In the genomic region with DNA sequence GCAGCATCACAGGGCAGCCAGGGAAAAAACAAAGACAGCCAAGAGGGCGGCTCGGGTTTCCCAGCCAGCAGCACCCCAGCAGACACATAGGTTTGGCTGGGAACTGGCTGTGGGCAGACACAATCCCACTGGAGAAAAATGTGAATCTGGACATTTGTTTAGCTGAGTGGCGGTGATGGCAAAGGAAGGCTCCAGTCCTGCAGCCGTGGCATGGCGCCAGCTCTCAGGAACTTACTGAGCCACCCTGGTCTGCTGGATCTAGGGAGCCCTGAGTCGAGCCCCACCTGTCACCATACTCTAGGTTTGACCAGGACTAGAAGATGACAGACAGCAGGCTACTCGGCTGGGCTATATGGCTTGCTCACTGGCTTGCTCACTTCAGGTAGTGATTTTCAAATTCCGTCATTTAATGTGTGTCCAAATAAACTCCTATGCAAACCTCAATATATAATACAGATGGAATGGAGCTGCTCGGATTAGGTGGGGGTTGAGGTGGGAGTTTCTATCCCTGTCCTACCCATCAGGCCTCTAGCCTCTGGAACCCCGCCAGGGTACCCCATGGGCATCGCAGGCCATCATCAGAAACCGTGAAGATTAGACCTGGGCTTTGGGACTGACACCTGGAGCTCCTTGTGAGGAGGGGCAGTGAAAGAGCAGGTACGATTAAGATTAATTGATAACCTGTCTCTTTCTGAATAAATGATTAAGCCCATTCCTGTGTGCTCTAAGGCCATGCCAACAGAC, we compare ENCODE assay signal across 17 cellular contexts. TPM values are rescaled to one million over a fixed set of nuclear protein-coding genes. Genes with fewer than 3 reads are reported as not detected.
DNase-seq lines count a peak whose midpoint lies in the region; ATAC-seq, FAIRE-seq and TF ChIP-seq lines count a peak whose summit lies in the region.
"Had no signal": no experiment of that assay in that cellular context is flagged by ENCODE, and none has a peak within 500 bp of the region (broad histone marks: within the 10 kb centered on the region; RNA-seq: fewer than 3 reads in every experiment).

No MANE protein-coding gene starts in this region.

- peak; percentile 69; the same call in 2 of the 3 replicates for ATAC-seq in GM23338
- ATAC-seq in lower lobe of right lung: peak in 1 of 2 donors; percentile 11
- ATAC-seq in mucosa of descending colon: no peak
- ATAC-seq: activated CD8-positive, alpha-beta T cell treated with anti-CD3 and anti-CD28 coated beads for 36 hours; activated T-cell treated with anti-CD3 and anti-CD28 coated beads, Interleukin-2, amount 50 U/mL, for 72 hours; heart left ventricle had no signal

- TF ChIP-seq CTCF in BE2C (IDR thresholded peaks at IDR 0.05; ENCODE audit: low read depth, low read length): no peak
- TF ChIP-seq CTCF in GM23338 (conservative IDR thresholded peaks at IDR 0.05; ENCODE audit: low read depth in 2 of 2): no peak
- TF ChIP-seq CTCF in astrocyte (IDR thresholded peaks at IDR 0.05; ENCODE audit: insufficient read depth, low read depth, low read length): no peak
- TF ChIP-seq CTCF in lower lobe of right lung (IDR thresholded peaks at IDR 0.05): no peak
- TF ChIP-seq CTCF in mucosa of descending colon (IDR thresholded peaks at IDR 0.05): no peak
- no peak for TF ChIP-seq CTCF in spleen (IDR thresholded peaks at IDR 0.05 in 8 of 11, conservative IDR thresholded peaks at IDR 0.05 in 3 of 11)

- no peaks in the 10 kb centered on the region for H3K36me3 Mint-ChIP-seq in GM23338 (ENCODE audit: low read depth)
- H3K36me3 Mint-ChIP-seq in astrocyte (ENCODE audit: low read depth, unreplicated experiment): peaks cover 2% of the 10 kb centered on the region
- H3K36me3 Mint-ChIP-seq in activated naive CD4-positive, alpha-beta T cell treated with anti-CD3 and anti-CD28 coated beads, Interleukin-2, amount 10 ng/mL, durations not matched to agents 7 days and 5 days: no peaks in the 10 kb centered on the region
- H3K36me3 Mint-ChIP-seq: activated naive CD8-positive, alpha-beta T cell treated with anti-CD3 and anti-CD28 coated beads, Interleukin-2, amount 10 ng/mL, durations not matched to agents 7 days and 5 days had no signal

- no peaks in the 10 kb centered on the region for H3K4me1 ChIP-seq in BE2C
- H3K4me1 ChIP-seq in GM23338 (ENCODE audit: insufficient read depth): peaks cover 7% of the 10 kb centered on the region; the same call in 1 of the 2 replicates
- H3K4me1 ChIP-seq in astrocyte (ENCODE audit: insufficient read depth, low read length): peaks cover 6% of the 10 kb centered on the region
- H3K4me1 ChIP-seq in lower lobe of right lung: peaks cover 80% of the 10 kb centered on the region
- H3K4me1 ChIP-seq in mucosa of descending colon (ENCODE audit: low read depth): no peaks in the 10 kb centered on the region
- H3K4me1 ChIP-seq in spleen: peaks cover 0 to 15% (median 5%) of the 10 kb centered on the region in 6 donors
- H3K4me1 ChIP-seq: breast epithelium had no signal

- no peak overlapping the region for H3K4me3 ChIP-seq in BE2C (ENCODE audit: low read depth, low read length)
- no peak overlapping the region for H3K4me3 ChIP-seq in GM23338
- H3K4me3 ChIP-seq in astrocyte (ENCODE audit: insufficient read depth, low read depth, low read length): no peak overlapping the region
- no peak overlapping the region for H3K4me3 ChIP-seq in lower lobe of right lung
- no peak overlapping the region for H3K4me3 ChIP-seq in mucosa of descending colon
- no peak overlapping the region for H3K4me3 ChIP-seq in spleen
- H3K4me3 ChIP-seq: breast epithelium, heart left ventricle, MG63 had no signal

- no peaks in the 10 kb centered on the region for H3F3A ChIP-seq in GM23338 (replicated peaks; ENCODE audit: low read depth)

- H3K27me3 Mint-ChIP-seq in GM23338 (ENCODE audit: insufficient read depth, low read depth, poor library complexity) (peaks cover 1% of the 10 kb centered on the region), astrocyte (ENCODE audit: low read depth, unreplicated experiment) (peaks cover 9% of the 10 kb centered on the region)
- peaks cover 8% of the 10 kb centered on the region for H3K27me3 Mint-ChIP-seq in activated naive CD4-positive, alpha-beta T cell treated with anti-CD3 and anti-CD28 coated beads, Interleukin-2, amount 10 ng/mL, durations not matched to agents 7 days and 5 days
- H3K27me3 Mint-ChIP-seq: activated CD8-positive, alpha-beta T cell treated with anti-CD3 and anti-CD28 coated beads for 36 hours had no signal

- H3K36me3 ChIP-seq in BE2C (no peaks in the 10 kb centered on the region), GM23338 (ENCODE audit: insufficient read depth) (no peaks in the 10 kb centered on the region), astrocyte (ENCODE audit: insufficient read depth, low read length) (no peaks in the 10 kb centered on the region), lower lobe of right lung (no peaks in the 10 kb centered on the region), mucosa of descending colon (ENCODE audit: low read depth) (no peaks in the 10 kb centered on the region), spleen (no peaks in the 10 kb centered on the region)
- H3K36me3 ChIP-seq: breast epithelium, heart left ventricle, MG63 had no signal

- H3K27ac Mint-ChIP-seq in GM23338 (no peak overlapping the region), astrocyte (ENCODE audit: unreplicated experiment) (peak overlapping the region; percentile 12)
- H3K27ac Mint-ChIP-seq in activated naive CD4-positive, alpha-beta T cell treated with anti-CD3 and anti-CD28 coated beads, Interleukin-2, amount 10 ng/mL, durations not matched to agents 7 days and 5 days: no peak overlapping the region
- H3K27ac Mint-ChIP-seq: activated CD8-positive, alpha-beta T cell treated with anti-CD3 and anti-CD28 coated beads for 36 hours; activated naive CD8-positive, alpha-beta T cell treated with anti-CD3 and anti-CD28 coated beads, Interleukin-2, amount 10 ng/mL, durations not matched to agents 7 days and 5 days; activated T-cell treated with anti-CD3 and anti-CD28 coated beads, Interleukin-2, amount 50 U/mL, for 72 hours had no signal

- no peaks in the 10 kb centered on the region for H3K27me3 ChIP-seq in BE2C
- H3K27me3 ChIP-seq in GM23338 (ENCODE audit: insufficient read depth): no peaks in the 10 kb centered on the region
- H3K27me3 ChIP-seq in astrocyte (ENCODE audit: insufficient read depth, low read length): peaks cover 15% of the 10 kb centered on the region
- no peaks in the 10 kb centered on the region for H3K27me3 ChIP-seq in lower lobe of right lung (ENCODE audit: low read depth)
- peaks cover 0 to 5% (median 0%) of the 10 kb centered on the region in 7 donors for H3K27me3 ChIP-seq in spleen (replicated peaks in 1 of 7)
- H3K27me3 ChIP-seq: breast epithelium, heart left ventricle, MG63 had no signal

- 0 out of 2 replicates have a peak, but pooled peaks cover 7% of the 10 kb centered on the region for H3K9me2 ChIP-seq in GM23338 (ENCODE audit: insufficient read depth)

- no peak for TF ChIP-seq POLR2A in spleen (IDR thresholded peaks at IDR 0.05)

- 85 to 88% (median 87%) methylated on average over 13 of the region's 13 CpGs for WGBS in spleen, 5 donors

- DNase-seq in BE2C (peak; percentile 15), GM23338 (ENCODE audit: low spot score) (no peak), astrocyte (ENCODE audit: low read depth) (no peak), lower lobe of right lung (peak; percentile 54), mucosa of descending colon (no peak), spleen (no peak), RPMI8226 (no peak)
- DNase-seq in activated naive CD4-positive, alpha-beta T cell treated with anti-CD3 and anti-CD28 coated beads, Interleukin-2, amount 10 ng/mL, durations not matched to agents 7 days and 5 days: no peak
- DNase-seq: activated CD8-positive, alpha-beta T cell treated with anti-CD3 and anti-CD28 coated beads for 36 hours; activated naive CD8-positive, alpha-beta T cell treated with anti-CD3 and anti-CD28 coated beads, Interleukin-2, amount 10 ng/mL, durations not matched to agents 7 days and 5 days; activated T-cell treated with anti-CD3 and anti-CD28 coated beads, Interleukin-2, amount 50 U/mL, for 72 hours; effector CD4-positive, alpha-beta T cell; MG63 had no signal

- H3K79me2 ChIP-seq in GM23338 (replicated peaks; ENCODE audit: insufficient read depth) (no peaks in the 10 kb centered on the region), astrocyte (ENCODE audit: insufficient read depth, low read length) (no peaks in the 10 kb centered on the region)

- FAIRE-seq in astrocyte (lab: Jason Lieb, UNC): no peak
- FAIRE-seq: G401.6, keratinocyte had no signal

- H3K4me2 ChIP-seq in GM23338: no peak overlapping the region
- H3K4me2 ChIP-seq in astrocyte (ENCODE audit: low read length): no peak overlapping the region

- H3K9me3 ChIP-seq in BE2C: no peaks in the 10 kb centered on the region
- H3K9me3 ChIP-seq in astrocyte (ENCODE audit: insufficient read depth, low read depth, low read length): no peaks in the 10 kb centered on the region
- no peaks in the 10 kb centered on the region for H3K9me3 ChIP-seq in lower lobe of right lung
- H3K9me3 ChIP-seq in mucosa of descending colon: no peaks in the 10 kb centered on the region
- no peaks in the 10 kb centered on the region for H3K9me3 ChIP-seq in spleen
- H3K9me3 ChIP-seq: breast epithelium, heart left ventricle, MG63 had no signal

- H3K27ac ChIP-seq in GM23338 (ENCODE audit: low read depth): no peak overlapping the region
- H3K27ac ChIP-seq in astrocyte (ENCODE audit: low read depth, low read length): no peak overlapping the region
- H3K27ac ChIP-seq in lower lobe of right lung: no peak overlapping the region
- H3K27ac ChIP-seq in spleen: no peak overlapping the region
- H3K27ac ChIP-seq: breast epithelium had no signal

- H3K4me3 Mint-ChIP-seq in GM23338: no peak overlapping the region
- no peak overlapping the region for H3K4me3 Mint-ChIP-seq in astrocyte (ENCODE audit: unreplicated experiment)
- no peak overlapping the region for H3K4me3 Mint-ChIP-seq in activated naive CD4-positive, alpha-beta T cell treated with anti-CD3 and anti-CD28 coated beads, Interleukin-2, amount 10 ng/mL, durations not matched to agents 7 days and 5 days
- H3K4me3 Mint-ChIP-seq: activated CD8-positive, alpha-beta T cell treated with anti-CD3 and anti-CD28 coated beads for 36 hours; activated naive CD8-positive, alpha-beta T cell treated with anti-CD3 and anti-CD28 coated beads, Interleukin-2, amount 10 ng/mL, durations not matched to agents 7 days and 5 days; activated T-cell treated with anti-CD3 and anti-CD28 coated beads, Interleukin-2, amount 50 U/mL, for 72 hours had no signal

- H4K20me1 ChIP-seq in GM23338 (replicated peaks; ENCODE audit: insufficient read depth) (no peaks in the 10 kb centered on the region), astrocyte (ENCODE audit: insufficient read depth, low read length) (no peaks in the 10 kb centered on the region)

- CTCF ChIA-PET in activated naive CD4-positive, alpha-beta T cell treated with anti-CD3 and anti-CD28 coated beads, Interleukin-2, amount 10 ng/mL, durations not matched to agents 7 days and 5 days (lab: Charles Lee): interaction anchor here (0.6 kb wide), 1 partner anchor 143 kb away, joined by 3 read pairs; no protein-coding TSS in a partner anchor

- H3K4me1 Mint-ChIP-seq in GM23338 (peaks cover 19% of the 10 kb centered on the region), astrocyte (ENCODE audit: low read depth, unreplicated experiment) (peaks cover 35% of the 10 kb centered on the region)
- no peaks in the 10 kb centered on the region for H3K4me1 Mint-ChIP-seq in activated naive CD4-positive, alpha-beta T cell treated with anti-CD3 and anti-CD28 coated beads, Interleukin-2, amount 10 ng/mL, durations not matched to agents 7 days and 5 days

- intact Hi-C loops in lower lobe of right lung (cut with DNase I): no loop called here
- intact Hi-C loops in mucosa of descending colon (cut with DNase I, micrococcal nuclease): no loop called here
- intact Hi-C loops in spleen (cut with DNase I; ENCODE audit: low total_unique reads): no loop called here

- H3K9ac ChIP-seq in astrocyte (ENCODE audit: low read length): no peak overlapping the region

- no peak overlapping the region for H2AFZ ChIP-seq in GM23338
- no peak overlapping the region for H2AFZ ChIP-seq in astrocyte (ENCODE audit: low read depth, low read length)

- H3K9me3 Mint-ChIP-seq in GM23338 (no peaks in the 10 kb centered on the region), astrocyte (ENCODE audit: unreplicated experiment) (peaks cover 4% of the 10 kb centered on the region)
- no peaks in the 10 kb centered on the region for H3K9me3 Mint-ChIP-seq in activated naive CD4-positive, alpha-beta T cell treated with anti-CD3 and anti-CD28 coated beads, Interleukin-2, amount 10 ng/mL, durations not matched to agents 7 days and 5 days
- H3K9me3 Mint-ChIP-seq: activated CD8-positive, alpha-beta T cell treated with anti-CD3 and anti-CD28 coated beads for 36 hours; activated naive CD8-positive, alpha-beta T cell treated with anti-CD3 and anti-CD28 coated beads, Interleukin-2, amount 10 ng/mL, durations not matched to agents 7 days and 5 days; activated T-cell treated with anti-CD3 and anti-CD28 coated beads, Interleukin-2, amount 50 U/mL, for 72 hours had no signal

RNA-seq across cellular contexts. Expression of gene GALNT18, which starts 42.6 kb away (rescaled TPM):
- polyA plus RNA-seq in BE2C (2012; ENCODE audit: insufficient read depth, insufficient read length, low read depth): not detected
- total RNA-seq in GM23338 (2014; rRNA removed; shearing (Covaris generic)): 10.8 and 12.2 TPM in 2 replicates
- polyA plus RNA-seq in GM23338 (2016; fragmentation: Nextera tagmentation; extraction: Ambion mirVana) (3.2 and 4.3 TPM in 2 replicates), spleen (1 to 10 TPM in 2 of 3 donors, under 1 TPM in 1; 0.87 to 2.9 (median 2.3) TPM)
- total RNA-seq in astrocyte (6.5 and 7.0 TPM in 2 replicates), lower lobe of right lung (46.4 TPM), mucosa of descending colon (10 to 100 TPM in 1 of 3 donors, 1 to 10 TPM in 2; 2.0 to 27.8 (median 5.4) TPM), spleen (1 to 10 TPM; 1.7 to 6.9 (median 4.8) TPM)

Comparison
In these comparisons a context has a peak if more than half of its experiments do, and no peak if none do; other contexts are left out.
1. DNase-seq: peak in BE2C (single experiment) and lower lobe of right lung (single experiment); none in GM23338 (single experiment), astrocyte (single experiment), mucosa of descending colon (0 of 3), activated naive CD4-positive, alpha-beta T cell treated with anti-CD3 and anti-CD28 coated beads, Interleukin-2, amount 10 ng/mL, durations not matched to agents 7 days and 5 days (single experiment), spleen (single experiment) and RPMI8226 (single experiment).